Comparison of ENCODE assay signal across 1 cellular context in the genomic region with DNA sequence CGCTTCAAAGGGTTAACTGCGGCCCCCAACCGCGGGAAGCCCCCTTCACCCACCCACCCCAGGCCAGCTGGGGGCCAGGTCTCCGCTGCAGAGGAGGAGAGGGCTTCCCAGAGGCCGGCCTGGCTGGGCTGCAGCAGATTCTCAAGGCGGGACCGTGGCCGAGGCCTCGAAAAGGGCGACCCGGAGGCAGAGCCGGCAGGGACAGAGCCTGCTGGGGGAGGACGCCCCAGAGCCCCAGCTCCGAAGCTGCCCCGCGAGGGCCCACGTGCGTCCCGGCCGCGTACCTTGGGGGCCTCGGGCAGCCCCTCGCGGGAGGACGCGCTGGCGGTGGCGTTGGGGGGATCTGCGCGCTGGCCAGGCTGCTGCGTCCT.
A peak's percentile ranks its signal among the peaks of the same experiment; 100 is the strongest.
TF ChIP-seq lines count a peak whose summit lies in the region.

No MANE protein-coding gene starts in this region.

TF ChIP-seq in HepG2, 621 proteins besides CTCF, POLR2A, EP300 and RAD21:
- 0 out of 2 replicates have a peak, but pooled peaks have one; percentile 28 for TF ChIP-seq RBFOX2 (IDR thresholded peaks at IDR 0.05; ENCODE audit: low read depth, low read length)
- TF ChIP-seq, protein P1, sequence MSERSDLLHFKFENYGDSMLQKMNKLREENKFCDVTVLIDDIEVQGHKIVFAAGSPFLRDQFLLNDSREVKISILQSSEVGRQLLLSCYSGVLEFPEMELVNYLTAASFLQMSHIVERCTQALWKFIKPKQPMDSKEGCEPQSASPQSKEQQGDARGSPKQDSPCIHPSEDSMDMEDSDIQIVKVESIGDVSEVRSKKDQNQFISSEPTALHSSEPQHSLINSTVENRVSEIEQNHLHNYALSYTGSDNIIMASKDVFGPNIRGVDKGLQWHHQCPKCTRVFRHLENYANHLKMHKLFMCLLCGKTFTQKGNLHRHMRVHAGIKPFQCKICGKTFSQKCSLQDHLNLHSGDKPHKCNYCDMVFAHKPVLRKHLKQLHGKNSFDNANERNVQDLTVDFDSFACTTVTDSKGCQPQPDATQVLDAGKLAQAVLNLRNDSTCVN (CRISPR knock-in tag; IDR thresholded peaks at IDR 0.05; ENCODE audit: borderline replicate concordance) = no peak
